Comparison of ENCODE assay signal across 8 cellular contexts in the genomic region with DNA sequence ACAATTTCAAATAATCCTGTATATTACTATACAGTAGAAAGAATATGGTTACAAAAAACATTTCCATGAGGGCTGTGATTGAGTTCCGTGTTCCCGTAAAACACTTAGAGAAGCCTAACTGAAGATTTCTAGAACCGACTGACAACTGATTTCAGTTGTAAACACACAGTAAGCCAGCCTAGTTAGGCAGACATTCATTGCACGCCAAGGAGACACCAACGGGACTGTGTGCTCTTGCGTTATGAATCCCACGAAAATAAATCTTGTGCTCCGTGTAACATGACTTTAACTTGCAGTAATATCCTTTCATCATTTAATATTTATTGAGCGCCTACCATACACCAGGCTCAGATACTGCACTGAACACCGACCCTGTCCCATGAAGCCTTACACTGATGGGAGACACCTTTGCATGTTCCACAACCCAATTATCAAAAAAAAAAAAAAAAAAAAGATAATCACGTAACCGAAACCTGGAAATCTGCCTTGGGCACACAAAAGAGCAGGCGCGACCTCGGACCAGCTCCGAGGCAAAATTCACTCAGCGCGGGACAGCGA. TPM values are rescaled to one million over a fixed set of nuclear protein-coding genes. Genes with fewer than 3 reads are reported as not detected.
DNase-seq lines count a peak whose midpoint lies in the region; ATAC-seq and TF ChIP-seq lines count a peak whose summit lies in the region.

No MANE protein-coding gene starts in this region.

- H3K9me3 ChIP-seq in BE2C = no peaks in the 10 kb centered on the region; the same call in 1 of the 2 replicates
- H3K9me3 ChIP-seq in T-helper 17 cell (ENCODE audit: control insufficient read depth, low read length, poor library complexity, severe bottlenecking) = peaks cover 2% of the 10 kb centered on the region
- H3K9me3 ChIP-seq in gastrocnemius medialis = no peaks in the 10 kb centered on the region

- peak overlapping the region; percentile 97 for H3K27ac Mint-ChIP-seq in T-helper 17 cell

- H3K27me3 ChIP-seq in BE2C = no peaks in the 10 kb centered on the region
- H3K27me3 ChIP-seq in foreskin keratinocyte = no peaks in the 10 kb centered on the region
- H3K27me3 ChIP-seq in gastrocnemius medialis = no peaks in the 10 kb centered on the region

- peaks cover 28% of the 10 kb centered on the region for H3K4me1 Mint-ChIP-seq in T-helper 17 cell

- H3K27ac ChIP-seq in foreskin keratinocyte (peak overlapping the region; percentile 90), gastrocnemius medialis (peak overlapping the region; percentile 87 to 96 (median 92))

- H3K4me3 Mint-ChIP-seq in T-helper 17 cell = peak overlapping the region; percentile 96

- no peaks in the 10 kb centered on the region for H3K36me3 ChIP-seq in BE2C
- H3K36me3 ChIP-seq in gastrocnemius medialis = no peaks in the 10 kb centered on the region

- DNase-seq in BE2C = no peak
- DNase-seq in T-helper 17 cell = no peak
- DNase-seq in foreskin keratinocyte = no peak
- DNase-seq in gastrocnemius medialis = no peak
- no peak for DNase-seq in retina
- no peak for DNase-seq in activated CD8-positive, alpha-beta memory T cell treated with anti-CD3 and anti-CD28 coated beads, Interleukin-2, amount 50 U/mL, for 48 hours

- H3K4me1 ChIP-seq in BE2C (no peaks in the 10 kb centered on the region; the same call in 1 of the 2 replicates), foreskin keratinocyte (peaks cover 10% of the 10 kb centered on the region), gastrocnemius medialis (peaks cover 33 to 45% of the 10 kb centered on the region in 2 donors)

- no peak for TF ChIP-seq CTCF in BE2C (IDR thresholded peaks at IDR 0.05; ENCODE audit: low read depth, low read length)
- TF ChIP-seq CTCF in foreskin keratinocyte (conservative IDR thresholded peaks at IDR 0.05) = no peak
- no peak for TF ChIP-seq CTCF in gastrocnemius medialis (IDR thresholded peaks at IDR 0.05 in 4 of 5, conservative IDR thresholded peaks at IDR 0.05 in 1 of 5)

- peaks cover 1% of the 10 kb centered on the region for H3K36me3 Mint-ChIP-seq in T-helper 17 cell (ENCODE audit: low read depth)

- in situ Hi-C loops in gastrocnemius medialis (cut with MboI; ENCODE audit: low sequenced_read_pairs in 4 of 4) = loop anchor here in 1 of 4 donors (10.0 kb wide), 1 partner anchor 80 kb away; the partner anchor contains the start of gene NUP42

- intact Hi-C loops in gastrocnemius medialis (cut with DNase I; ENCODE audit: low total_unique reads) = loop anchor here (1.0 to 5.0 kb wide), 5 partner anchors 18 to 283 kb away; partner anchors contain the start of genes HYCC1, NUP42 and TOMM7

- H3K4me3 ChIP-seq in BE2C (ENCODE audit: low read depth, low read length) = peak overlapping the region; percentile 77
- H3K4me3 ChIP-seq in gastrocnemius medialis = peak overlapping the region; percentile 84 to 99 (median 88)

- no peaks in the 10 kb centered on the region for H3K27me3 Mint-ChIP-seq in T-helper 17 cell

- ATAC-seq in GM18909 (IDR thresholded peaks at IDR 0.05; ENCODE audit: poor library complexity, unreplicated experiment) = peak; percentile 30
- peak; percentile 21 for ATAC-seq in HG03135 (IDR thresholded peaks at IDR 0.05; ENCODE audit: unreplicated experiment)
- ATAC-seq in T-helper 17 cell = peak; percentile 39
- peak; percentile 1 for ATAC-seq in foreskin keratinocyte
- ATAC-seq in gastrocnemius medialis = peak; percentile 35 to 44

- TF ChIP-seq POLR2A in gastrocnemius medialis (IDR thresholded peaks at IDR 0.05) = no peak

RNA-seq across cellular contexts. Expression of gene KLHL7, which starts 0.4 kb away (rescaled TPM):
- 9.6 TPM for polyA plus RNA-seq in BE2C (2012; ENCODE audit: insufficient read depth, insufficient read length, low read depth)
- total RNA-seq in T-helper 17 cell = 10 to 100 TPM; 12.8 to 14.5 TPM
- 35.7 and 37.6 TPM in 2 replicates for total RNA-seq in foreskin keratinocyte
- polyA plus RNA-seq in foreskin keratinocyte = 19.7 and 24.6 TPM in 2 replicates
- total RNA-seq in gastrocnemius medialis = 10 to 100 TPM; 12.2 to 21.4 (median 14.9) TPM
